In genomic region chr10:121189092-121189491, GRCh38 we compare ENCODE assay signal across 26 cellular contexts.
"Had no signal": no experiment of that assay in that cellular context is flagged by ENCODE, and none has a peak within 500 bp of the region (broad histone marks: within the 10 kb centered on the region; RNA-seq: fewer than 3 reads in every experiment).

No MANE protein-coding gene starts in this region.

- H3K9me3 Mint-ChIP-seq: effector memory CD8-positive, alpha-beta T cell; stimulated activated effector memory CD8-positive, alpha-beta T cell treated with anti-CD3 and anti-CD28 coated beads, Interleukin-12 subunit alpha, Interleukin-12 subunit beta, amount 100 ng/mL, for 72 hours had no signal

- H3K4me1 ChIP-seq: gastrocnemius medialis, heart left ventricle, left lung, right lobe of liver, testis, tibial artery, upper lobe of left lung had no signal

- H3K4me3 Mint-ChIP-seq: effector memory CD8-positive, alpha-beta T cell; naive thymus-derived CD8-positive, alpha-beta T cell; stimulated activated effector memory CD8-positive, alpha-beta T cell treated with anti-CD3 and anti-CD28 coated beads, Interleukin-12 subunit alpha, Interleukin-12 subunit beta, amount 100 ng/mL, for 72 hours had no signal

- H3K4me1 Mint-ChIP-seq: naive thymus-derived CD8-positive, alpha-beta T cell; stimulated activated effector memory CD8-positive, alpha-beta T cell treated with anti-CD3 and anti-CD28 coated beads, Interleukin-12 subunit alpha, Interleukin-12 subunit beta, amount 100 ng/mL, for 72 hours had no signal

- H3K27ac Mint-ChIP-seq: effector memory CD8-positive, alpha-beta T cell; naive thymus-derived CD8-positive, alpha-beta T cell; stimulated activated effector memory CD8-positive, alpha-beta T cell treated with anti-CD3 and anti-CD28 coated beads, Interleukin-12 subunit alpha, Interleukin-12 subunit beta, amount 100 ng/mL, for 72 hours had no signal

- H3K4me3 ChIP-seq: gastrocnemius medialis, heart left ventricle, left lung, ovary, right lobe of liver, stomach, testis, tibial artery, upper lobe of left lung had no signal

- H3K36me3 ChIP-seq: gastrocnemius medialis, heart left ventricle, left lung, ovary, right lobe of liver, stomach, tibial artery, upper lobe of left lung had no signal

- H3K27me3 Mint-ChIP-seq: effector memory CD8-positive, alpha-beta T cell; naive thymus-derived CD8-positive, alpha-beta T cell had no signal

- H3K27ac ChIP-seq: gastrocnemius medialis, left lung, ovary, right lobe of liver, testis, tibial artery, upper lobe of left lung had no signal

- H3K9me3 ChIP-seq: gastrocnemius medialis, heart left ventricle, left lung, ovary, right lobe of liver, stomach, testis, tibial artery, upper lobe of left lung had no signal

- ATAC-seq: effector memory CD8-positive, alpha-beta T cell; gastrocnemius medialis; heart left ventricle; left cardiac atrium; left lung; naive thymus-derived CD8-positive, alpha-beta T cell; stimulated activated effector memory CD8-positive, alpha-beta T cell treated with anti-CD3 and anti-CD28 coated beads, Interleukin-12 subunit alpha, Interleukin-12 subunit beta, amount 100 ng/mL, for 72 hours had no signal

- H3K27me3 ChIP-seq: gastrocnemius medialis, left lung, ovary, right lobe of liver, stomach, testis, tibial artery, upper lobe of left lung had no signal

- DNase-seq: cerebellar nuclear complex; cortex of kidney; effector memory CD8-positive, alpha-beta T cell; erythroblast; foreskin fibroblast; gastrocnemius medialis; heart left ventricle; hippocampal formation; left cardiac atrium; left lung; mesenchymal stem cell; midbrain; naive thymus-derived CD8-positive, alpha-beta T cell; occipital lobe; ovary; posterior cingulate gyrus; right lobe of liver; stimulated activated CD4-positive, alpha-beta T cell treated with anti-CD3 and anti-CD28 coated beads, Interleukin-2, amount 100 ng/mL, for 24 hours; stimulated activated CD4-positive, alpha-beta T cell treated with anti-CD3 and anti-CD28 coated beads, Interleukin-4, amount 100 ng/mL, for 24 hours; stimulated activated naive CD4-positive, alpha-beta T cell treated with Interleukin-2 at 50 U/mL for 16 hours; stomach; substantia nigra; testis; tibial artery; upper lobe of left lung had no signal

- H3K36me3 Mint-ChIP-seq: naive thymus-derived CD8-positive, alpha-beta T cell; stimulated activated effector memory CD8-positive, alpha-beta T cell treated with anti-CD3 and anti-CD28 coated beads, Interleukin-12 subunit alpha, Interleukin-12 subunit beta, amount 100 ng/mL, for 72 hours had no signal
